1 cellular context compared by ENCODE assay signal in genomic region chr3:15969874-15970640, GRCh38.
TF ChIP-seq lines count a peak whose summit lies in the region.

No MANE protein-coding gene starts in this region.

TF ChIP-seq in WTC11, 78 proteins besides CTCF, POLR2A, EP300 and RAD21 (continued from another document):
- TF ChIP-seq ZNF219 (CRISPR knock-in tag; IDR thresholded peaks at IDR 0.05; ENCODE audit: borderline replicate concordance) (no peak), CREM (CRISPR knock-in tag; IDR thresholded peaks at IDR 0.05) (no peak), PRDM15 (CRISPR knock-in tag; IDR thresholded peaks at IDR 0.05) (no peak), ZNF416 (CRISPR knock-in tag; IDR thresholded peaks at IDR 0.05) (no peak), SMAD4 (CRISPR knock-in tag; IDR thresholded peaks at IDR 0.05) (no peak)
TF ChIP-seq in WTC11: peak in this region for 0.
